ENCODE assay signal across 30 cellular contexts in the genomic region with DNA sequence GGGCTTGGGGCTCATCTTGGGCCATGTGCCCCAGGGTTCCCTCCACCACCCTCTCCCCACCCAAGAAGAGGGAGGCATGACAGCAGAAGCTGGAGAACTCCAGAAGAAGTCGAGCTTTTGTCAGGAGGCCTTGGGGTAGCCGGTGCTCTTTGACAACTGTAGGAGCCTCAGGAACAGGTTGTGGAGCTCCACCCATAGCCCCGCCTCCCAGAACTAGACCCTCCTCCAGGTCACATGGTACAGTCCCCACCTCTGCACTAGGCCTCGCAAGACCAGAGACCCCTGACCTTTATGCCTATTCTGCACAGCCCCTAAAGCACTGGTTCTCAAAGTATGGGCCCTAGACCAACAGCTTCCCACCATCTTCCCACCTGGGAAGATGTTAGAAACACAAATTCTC.
"Had no signal": no experiment of that assay in that cellular context is flagged by ENCODE, and none has a peak within 500 bp of the region (broad histone marks: within the 10 kb centered on the region; RNA-seq: fewer than 3 reads in every experiment).

No MANE protein-coding gene starts in this region.

- H3K9me3 ChIP-seq: ovary, psoas muscle, right lobe of liver, sigmoid colon, suprapubic skin, testis, tibial artery, transverse colon, upper lobe of right lung, uterus had no signal

- H3K4me3 ChIP-seq: neural progenitor cell, ovary, psoas muscle, right lobe of liver, sigmoid colon, suprapubic skin, testis, tibial artery, transverse colon, upper lobe of right lung, uterus had no signal

- H3K27ac ChIP-seq: neural progenitor cell, ovary, parathyroid adenoma, psoas muscle, right lobe of liver, sigmoid colon, suprapubic skin, testis, tibial artery, transverse colon, upper lobe of right lung, uterus had no signal

- H3K4me1 Mint-ChIP-seq: natural killer cell; nephron; neural progenitor cell; stimulated activated memory B cell treated with anti-CD40 and anti-IgM and Interleukin-4, amounts not matched to agents 10 μg/mL and 1 μg/mL and 100 μg/mL, for 72 hours; stimulated activated naive CD8-positive, alpha-beta T cell treated with anti-CD3 and anti-CD28 coated beads, Interleukin-15, amount 100 ng/mL, for 72 hours had no signal

- H3K9me3 Mint-ChIP-seq: natural killer cell; nephron; neural progenitor cell; stimulated activated memory B cell treated with anti-CD40 and anti-IgM and Interleukin-4, amounts not matched to agents 10 μg/mL and 1 μg/mL and 100 μg/mL, for 72 hours; stimulated activated naive CD8-positive, alpha-beta T cell treated with anti-CD3 and anti-CD28 coated beads, Interleukin-15, amount 100 ng/mL, for 72 hours; type B pancreatic cell had no signal

- H3K27me3 ChIP-seq: neural progenitor cell, ovary, right lobe of liver, sigmoid colon, suprapubic skin, testis, tibial artery, transverse colon, upper lobe of right lung, uterus had no signal

- DNase-seq: natural killer cell; occipital lobe; ovary; posterior cingulate gyrus; psoas muscle; right cardiac atrium; right lobe of liver; sigmoid colon; small intestine; stimulated activated CD4-positive, alpha-beta T cell treated with anti-CD3 and anti-CD28 coated beads, Interleukin-15, amount 100 ng/mL, for 24 hours; stimulated activated CD4-positive, alpha-beta T cell treated with anti-CD3 and anti-CD28 coated beads, Interleukin-2, amount 100 ng/mL, for 24 hours; stimulated activated CD4-positive, alpha-beta T cell treated with anti-CD3 and anti-CD28 coated beads, Interleukin-4, amount 100 ng/mL, for 1 hour; stimulated activated CD4-positive, alpha-beta T cell treated with anti-CD3 and anti-CD28 coated beads, Interleukin-4, amount 100 ng/mL, for 4 hours; stimulated activated CD8-positive, alpha-beta memory T cell treated with anti-CD3 and anti-CD28 coated beads, Interleukin-4, amount 100 ng/mL, for 48 hours; stimulated activated naive CD4-positive, alpha-beta T cell; stimulated activated naive CD8-positive, alpha-beta T cell treated with anti-CD3 and anti-CD28 coated beads, Interleukin-15, amount 100 ng/mL, for 72 hours; stimulated activated naive CD8-positive, alpha-beta T cell treated with anti-CD3 and anti-CD28 coated beads, Interleukin-15, Interleukin-2, amounts not matched to agents 100 U/mL and 50 U/mL, for 24 hours; substantia nigra; testis; tibial artery; transverse colon; upper lobe of right lung; uterus had no signal

- ATAC-seq: natural killer cell; psoas muscle; right cardiac atrium; stimulated activated memory B cell treated with anti-CD40 and anti-IgM and Interleukin-4, amounts not matched to agents 10 μg/mL and 1 μg/mL and 100 μg/mL, for 72 hours; stimulated activated naive CD8-positive, alpha-beta T cell treated with anti-CD3 and anti-CD28 coated beads, Interleukin-15, amount 100 ng/mL, for 72 hours; stimulated activated naive CD8-positive, alpha-beta T cell treated with anti-CD3 and anti-CD28 coated beads, Interleukin-15, Interleukin-2, amounts not matched to agents 100 U/mL and 50 U/mL, for 24 hours; upper lobe of right lung had no signal

- H3K27me3 Mint-ChIP-seq: progenitor cell of endocrine pancreas; stimulated activated memory B cell treated with anti-CD40 and anti-IgM and Interleukin-4, amounts not matched to agents 10 μg/mL and 1 μg/mL and 100 μg/mL, for 72 hours; stimulated activated naive CD8-positive, alpha-beta T cell treated with anti-CD3 and anti-CD28 coated beads, Interleukin-15, amount 100 ng/mL, for 72 hours; type B pancreatic cell had no signal

- H3K36me3 ChIP-seq: neural progenitor cell, ovary, right lobe of liver, sigmoid colon, suprapubic skin, tibial artery, transverse colon, upper lobe of right lung, uterus had no signal

- H3K4me3 Mint-ChIP-seq: natural killer cell; nephron; neural progenitor cell; stimulated activated memory B cell treated with anti-CD40 and anti-IgM and Interleukin-4, amounts not matched to agents 10 μg/mL and 1 μg/mL and 100 μg/mL, for 72 hours; stimulated activated naive CD8-positive, alpha-beta T cell treated with anti-CD3 and anti-CD28 coated beads, Interleukin-15, amount 100 ng/mL, for 72 hours; type B pancreatic cell had no signal

- H3K27ac Mint-ChIP-seq: natural killer cell; nephron; neural progenitor cell; progenitor cell of endocrine pancreas; stimulated activated memory B cell treated with anti-CD40 and anti-IgM and Interleukin-4, amounts not matched to agents 10 μg/mL and 1 μg/mL and 100 μg/mL, for 72 hours; stimulated activated naive CD8-positive, alpha-beta T cell treated with anti-CD3 and anti-CD28 coated beads, Interleukin-15, amount 100 ng/mL, for 72 hours; type B pancreatic cell had no signal

- H3K36me3 Mint-ChIP-seq: natural killer cell; neural progenitor cell; stimulated activated memory B cell treated with anti-CD40 and anti-IgM and Interleukin-4, amounts not matched to agents 10 μg/mL and 1 μg/mL and 100 μg/mL, for 72 hours; type B pancreatic cell had no signal

- H3K4me1 ChIP-seq: neural progenitor cell, parathyroid adenoma, psoas muscle, right lobe of liver, sigmoid colon, suprapubic skin, testis, tibial artery, transverse colon, upper lobe of right lung, uterus had no signal
